ENCODE assay signal across 8 cellular contexts in genomic region chr3:13657660-13658435, GRCh38.
DNase-seq lines count a peak whose midpoint lies in the region; ATAC-seq and TF ChIP-seq lines count a peak whose summit lies in the region.

No MANE protein-coding gene starts in this region.

- H3K4me1 ChIP-seq in stomach: peaks cover 7 to 18% (median 13%) of the 10 kb centered on the region in 4 donors

- peak; percentile 91 for DNase-seq in D341Med (ENCODE audit: low spot score)
- DNase-seq in NCI-H2227 (lab: John Stamatoyannopoulos, UW; ENCODE audit: unreplicated experiment): peak; percentile 75
- DNase-seq in activated T-cell treated with anti-CD3 and anti-CD28 coated beads for 1 hour (ENCODE audit: low read depth): peak; percentile 68
- DNase-seq in erythroblast (lab: John Stamatoyannopoulos, UW): peak; percentile 27 to 56
- peak; percentile 49 for DNase-seq in stomach
- no peak for DNase-seq in GOT3 (lab: John Stamatoyannopoulos, UW)

- no peaks in the 10 kb centered on the region for H3K36me3 ChIP-seq in stomach

- no peaks in the 10 kb centered on the region for H3K9me3 ChIP-seq in stomach

- H3K9me3 Mint-ChIP-seq in nephron: no peaks in the 10 kb centered on the region

- H3K4me3 ChIP-seq in stomach: no peak overlapping the region

- no peaks in the 10 kb centered on the region for H3K36me3 Mint-ChIP-seq in nephron (ENCODE audit: low read depth)

- TF ChIP-seq CTCF in nephron (IDR thresholded peaks at IDR 0.05; ENCODE audit: unreplicated experiment in 3 of 3) (peak; percentile 80 to 86 (median 86)), stomach (IDR thresholded peaks at IDR 0.05) (peak in 5 of 7 experiments; percentile 46 to 73 (median 62))

- 13 to 20% (median 16%) methylated on average over 21 to 25 of the region's 25 CpGs for WGBS in stomach, 5 donors

- H3K27me3 ChIP-seq in stomach: peaks cover 0 to 73% (median 29%) of the 10 kb centered on the region in 3 donors

- ATAC-seq in GM21390 (IDR thresholded peaks at IDR 0.05; ENCODE audit: unreplicated experiment): peak; percentile 66

- H3K27ac Mint-ChIP-seq in nephron: no peak overlapping the region

- TF ChIP-seq POLR2A in erythroblast (IDR thresholded peaks at IDR 0.05; ENCODE audit: low read length): no peak
- no peak for TF ChIP-seq POLR2A in stomach (IDR thresholded peaks at IDR 0.05)

- no peaks in the 10 kb centered on the region for H3K4me1 Mint-ChIP-seq in nephron

- peaks cover 83% of the 10 kb centered on the region for H3K27me3 Mint-ChIP-seq in nephron (ENCODE audit: low read depth)

- intact Hi-C loops in stomach (cut with DNase I; ENCODE audit: low total_unique reads): loop anchor here (10.0 kb wide), 2 partner anchors 227 to 563 kb away; partner anchors contain the start of gene WNT7A

- H3K4me3 Mint-ChIP-seq in nephron: no peak overlapping the region

- no peak overlapping the region for H3K27ac ChIP-seq in stomach

- no peak for TF ChIP-seq EP300 in stomach (IDR thresholded peaks at IDR 0.05)
